Comparison of ENCODE assay signal across 21 cellular contexts in genomic region chr6:125808591-125808990, GRCh38. TPM values are rescaled to one million over a fixed set of nuclear protein-coding genes. Genes with fewer than 3 reads are reported as not detected.
"Had no signal": no experiment of that assay in that cellular context is flagged by ENCODE, and none has a peak within 500 bp of the region (broad histone marks: within the 10 kb centered on the region; RNA-seq: fewer than 3 reads in every experiment).

No MANE protein-coding gene starts in this region.

- H3K36me3 ChIP-seq: lower lobe of right lung, sigmoid colon had no signal

- H3K4me3 Mint-ChIP-seq: activated B cell treated with CpG ODN at 0.5 μM for 24 hours; activated CD4-positive, alpha-beta T cell treated with anti-CD3 and anti-CD28 coated beads, Interleukin-2, amount 10 ng/mL, durations not matched to agents 7 days and 5 days; activated T-cell treated with anti-CD3 and anti-CD28 coated beads, Interleukin-2, amount 50 U/mL, for 4 hours; endodermal cell; nephron progenitor cell had no signal

- H3K9me3 Mint-ChIP-seq: activated B cell treated with CpG ODN at 0.5 μM for 24 hours; activated CD4-positive, alpha-beta T cell treated with anti-CD3 and anti-CD28 coated beads, Interleukin-2, amount 10 ng/mL, durations not matched to agents 7 days and 5 days; activated T-cell treated with anti-CD3 and anti-CD28 coated beads, Interleukin-2, amount 50 U/mL, for 4 hours; endodermal cell; nephron progenitor cell had no signal

- H3K9me3 ChIP-seq: lower lobe of right lung, sigmoid colon, tibial nerve had no signal

- H3K4me3 ChIP-seq: dorsolateral prefrontal cortex, lower lobe of right lung, sigmoid colon, tibial nerve had no signal

- H3K27me3 Mint-ChIP-seq: activated B cell treated with CpG ODN at 0.5 μM for 24 hours; activated CD4-positive, alpha-beta T cell treated with anti-CD3 and anti-CD28 coated beads, Interleukin-2, amount 10 ng/mL, durations not matched to agents 7 days and 5 days had no signal

- ATAC-seq: activated T-cell treated with anti-CD3 and anti-CD28 coated beads, Interleukin-2, amount 50 U/mL, for 4 hours; left colon; lower lobe of right lung had no signal

- DNase-seq: activated B cell treated with CpG ODN at 0.5 μM for 24 hours; activated CD4-positive, alpha-beta T cell treated with anti-CD3 and anti-CD28 coated beads, Interleukin-2, amount 10 ng/mL, durations not matched to agents 7 days and 5 days; activated CD8-positive, alpha-beta memory T cell treated with anti-CD3 and anti-CD28 coated beads, Interleukin-2, amount 50 U/mL, for 4 hours; activated effector memory CD4-positive, alpha-beta T cell treated with Interleukin-2 at 50 U/mL for 16 hours; activated naive CD4-positive, alpha-beta T cell treated with anti-CD3 and anti-CD28 coated beads, Interleukin-2, amount 50 U/mL, for 16 hours; activated T-cell treated with anti-CD3 and anti-CD28 coated beads, Interleukin-2, amount 50 U/mL, for 4 hours; amniotic stem cell; dorsolateral prefrontal cortex; hypothalamus; left colon; lower lobe of right lung; nephron progenitor cell; occipital lobe; sigmoid colon; stimulated activated CD4-positive, alpha-beta T cell treated with anti-CD3 and anti-CD28 coated beads, Interleukin-4, amount 100 ng/mL, for 4 hours; stimulated activated naive CD4-positive, alpha-beta T cell; SW 1271 had no signal

- H3K27me3 ChIP-seq: dorsolateral prefrontal cortex, sigmoid colon, tibial nerve had no signal

- H3K27ac Mint-ChIP-seq: activated B cell treated with CpG ODN at 0.5 μM for 24 hours; activated CD4-positive, alpha-beta T cell treated with anti-CD3 and anti-CD28 coated beads, Interleukin-2, amount 10 ng/mL, durations not matched to agents 7 days and 5 days; endodermal cell; nephron progenitor cell had no signal

RNA-seq across cellular contexts. Expression of gene HEY2, which starts 59.2 kb away (rescaled TPM):
- total RNA-seq: activated B cell treated with CpG ODN at 0.5 μM for 24 hours; activated CD4-positive, alpha-beta T cell treated with anti-CD3 and anti-CD28 coated beads, Interleukin-2, amount 10 ng/mL, durations not matched to agents 7 days and 5 days; renal cortical epithelial cell; T-helper 2 cell treated with Interferon-gamma antibody and Interleukin-4, amounts not matched to agents 100 ng/mL and 5 ng/mL, for 36 hours had no signal
